Comparison of ENCODE assay signal across 17 cellular contexts in genomic region chr10:112986791-112987190, GRCh38. TPM values are rescaled to one million over a fixed set of nuclear protein-coding genes. Genes with fewer than 3 reads are reported as not detected.
DNase-seq lines count a peak whose midpoint lies in the region; ATAC-seq, FAIRE-seq and TF ChIP-seq lines count a peak whose summit lies in the region.
"Had no signal": no experiment of that assay in that cellular context is flagged by ENCODE, and none has a peak within 500 bp of the region (broad histone marks: within the 10 kb centered on the region; RNA-seq: fewer than 3 reads in every experiment).

No MANE protein-coding gene starts in this region.

- no peak overlapping the region for H3K9ac ChIP-seq in astrocyte (ENCODE audit: low read length)

- peak overlapping the region; percentile 75 for H3K27ac Mint-ChIP-seq in astrocyte (ENCODE audit: unreplicated experiment)
- H3K27ac Mint-ChIP-seq: activated naive CD8-positive, alpha-beta T cell treated with anti-CD3 and anti-CD28 coated beads, Interleukin-2, amount 10 ng/mL, durations not matched to agents 7 days and 5 days; CD8-positive, alpha-beta memory T cell; dendritic cell treated with granulocyte-macrophage colony-stimulating factor and Interleukin-4, amounts not matched to agents 40 ng/mL and 50 ng/mL, for 4 days had no signal

- no peak for TF ChIP-seq POLR2A in vagina (IDR thresholded peaks at IDR 0.05)

- no peaks in the 10 kb centered on the region for H3K9me3 Mint-ChIP-seq in astrocyte (ENCODE audit: unreplicated experiment)
- H3K9me3 Mint-ChIP-seq: activated naive CD8-positive, alpha-beta T cell treated with anti-CD3 and anti-CD28 coated beads, Interleukin-2, amount 10 ng/mL, durations not matched to agents 7 days and 5 days; CD8-positive, alpha-beta memory T cell; dendritic cell treated with granulocyte-macrophage colony-stimulating factor and Interleukin-4, amounts not matched to agents 40 ng/mL and 50 ng/mL, for 4 days had no signal

- H2AFZ ChIP-seq in astrocyte (ENCODE audit: low read depth, low read length) (no peak overlapping the region), hepatocyte (no peak overlapping the region)

- DNase-seq in SKM-1 treated with dmso at 0.1 percent for 144 hours (lab: John Stamatoyannopoulos, UW; ENCODE audit: unreplicated experiment) = peak; percentile 8
- DNase-seq in SKM-1 (lab: John Stamatoyannopoulos, UW; ENCODE audit: unreplicated experiment) = no peak
- peak; percentile 70 for DNase-seq in astrocyte (ENCODE audit: low read depth)
- DNase-seq in hepatocyte (ENCODE audit: low spot score) = no peak
- peak; percentile 34 for DNase-seq in stromal cell of bone marrow (ENCODE audit: low read depth)
- DNase-seq in A172 (ENCODE audit: low spot score) = no peak
- no peak for DNase-seq in vagina (ENCODE audit: extremely low spot score in 2 of 2)
- DNase-seq: 8988T; activated CD4-positive, alpha-beta T cell treated with anti-CD3 and anti-CD28 coated beads for 4 hours; activated naive CD8-positive, alpha-beta T cell treated with anti-CD3 and anti-CD28 coated beads, Interleukin-2, amount 10 ng/mL, durations not matched to agents 7 days and 5 days; CD8-positive, alpha-beta memory T cell; NCI-H774; pancreas; testis had no signal

- H3K79me2 ChIP-seq in astrocyte (ENCODE audit: insufficient read depth, low read length) (peaks cover 66% of the 10 kb centered on the region), hepatocyte (peaks cover 100% of the 10 kb centered on the region)

- H4K20me1 ChIP-seq in astrocyte (ENCODE audit: insufficient read depth, low read length) (peaks cover 87% of the 10 kb centered on the region), hepatocyte (ENCODE audit: insufficient read depth, poor library complexity, severe bottlenecking) (peaks cover 88% of the 10 kb centered on the region)

- peak overlapping the region; percentile 24 for H3K4me3 ChIP-seq in astrocyte (ENCODE audit: insufficient read depth, low read depth, low read length)
- H3K4me3 ChIP-seq in hepatocyte = no peak overlapping the region
- no peak overlapping the region for H3K4me3 ChIP-seq in vagina
- H3K4me3 ChIP-seq: pancreas, testis had no signal

- no peaks in the 10 kb centered on the region for H3K36me3 ChIP-seq in astrocyte (ENCODE audit: insufficient read depth, low read length)
- no peaks in the 10 kb centered on the region for H3K36me3 ChIP-seq in hepatocyte (replicated peaks; ENCODE audit: insufficient read depth, low read depth)
- no peaks in the 10 kb centered on the region for H3K36me3 ChIP-seq in vagina
- H3K36me3 ChIP-seq: pancreas had no signal

- H3K4me2 ChIP-seq in astrocyte (ENCODE audit: low read length) = peak overlapping the region; percentile 75
- H3K4me2 ChIP-seq in hepatocyte = peak overlapping the region; percentile 41

- 59% methylated on average over 7 of the region's 7 CpGs for WGBS in hepatocyte (ENCODE audit: low lambda C conversion rate, missing lambda C conversion rate)

- FAIRE-seq in astrocyte (lab: Jason Lieb, UNC) = peak; percentile 41
- FAIRE-seq: G401.6, pancreas had no signal

- no peaks in the 10 kb centered on the region for H3K27me3 Mint-ChIP-seq in astrocyte (ENCODE audit: low read depth, unreplicated experiment)

- H3K4me3 Mint-ChIP-seq in astrocyte (ENCODE audit: unreplicated experiment) = peak overlapping the region; percentile 10
- H3K4me3 Mint-ChIP-seq: activated naive CD8-positive, alpha-beta T cell treated with anti-CD3 and anti-CD28 coated beads, Interleukin-2, amount 10 ng/mL, durations not matched to agents 7 days and 5 days; CD8-positive, alpha-beta memory T cell; dendritic cell treated with granulocyte-macrophage colony-stimulating factor and Interleukin-4, amounts not matched to agents 40 ng/mL and 50 ng/mL, for 4 days had no signal

- no peak for ATAC-seq in GM18870 (IDR thresholded peaks at IDR 0.05; ENCODE audit: unreplicated experiment)

- H3K36me3 Mint-ChIP-seq in astrocyte (ENCODE audit: low read depth, unreplicated experiment) = peaks cover 9% of the 10 kb centered on the region
- H3K36me3 Mint-ChIP-seq: activated naive CD8-positive, alpha-beta T cell treated with anti-CD3 and anti-CD28 coated beads, Interleukin-2, amount 10 ng/mL, durations not matched to agents 7 days and 5 days had no signal

- H3K9me3 ChIP-seq in astrocyte (ENCODE audit: insufficient read depth, low read depth, low read length) (no peaks in the 10 kb centered on the region), hepatocyte (ENCODE audit: low read depth) (no peaks in the 10 kb centered on the region), vagina (no peaks in the 10 kb centered on the region)
- H3K9me3 ChIP-seq: pancreas, testis had no signal

- intact Hi-C loops in vagina (cut with DNase I) = no loop called here

- H3K9me2 ChIP-seq in hepatocyte (replicated peaks; ENCODE audit: insufficient read depth) = no peaks in the 10 kb centered on the region

- H3K4me1 ChIP-seq in astrocyte (ENCODE audit: insufficient read depth, low read length) (peaks cover 25% of the 10 kb centered on the region), hepatocyte (ENCODE audit: insufficient read depth) (peaks cover 52% of the 10 kb centered on the region), vagina (peaks cover 52% of the 10 kb centered on the region)
- H3K4me1 ChIP-seq: pancreas had no signal

- H3K27me3 ChIP-seq in astrocyte (ENCODE audit: insufficient read depth, low read length) = no peaks in the 10 kb centered on the region
- no peaks in the 10 kb centered on the region for H3K27me3 ChIP-seq in hepatocyte
- no peaks in the 10 kb centered on the region for H3K27me3 ChIP-seq in vagina
- H3K27me3 ChIP-seq: pancreas, testis had no signal

- peaks cover 77% of the 10 kb centered on the region for H3K4me1 Mint-ChIP-seq in astrocyte (ENCODE audit: low read depth, unreplicated experiment)

- TF ChIP-seq CTCF in astrocyte (IDR thresholded peaks at IDR 0.05; ENCODE audit: insufficient read depth, low read depth, low read length) (no peak), hepatocyte (IDR thresholded peaks at IDR 0.05; ENCODE audit: poor library complexity) (no peak), vagina (IDR thresholded peaks at IDR 0.05) (no peak)

- H3K27ac ChIP-seq in astrocyte (ENCODE audit: low read depth, low read length) (peak overlapping the region; percentile 35), hepatocyte (peak overlapping the region; percentile 1), vagina (no peak overlapping the region)
- H3K27ac ChIP-seq: pancreas, testis had no signal

RNA-seq across cellular contexts. Expression of gene TCF7L2, which starts 36.7 kb away (rescaled TPM):
- total RNA-seq in astrocyte = 52.1 and 52.4 TPM in 2 replicates
- total RNA-seq in hepatocyte = 14.8 and 18.7 TPM in 2 replicates
- 28.8 and 34.1 TPM in 2 replicates for polyA plus RNA-seq in hepatocyte
- 3.0 TPM in 2 replicates for total RNA-seq in A172 (2014; rRNA removed; shearing (Covaris generic))
- total RNA-seq in vagina = 44.4 TPM

Comparison
In these comparisons a context has a peak if more than half of its experiments do, and no peak if none do; other contexts are left out.
1. DNase-seq: peak in SKM-1 treated with dmso at 0.1 percent for 144 hours (single experiment), astrocyte (single experiment) and stromal cell of bone marrow (single experiment); none in SKM-1 (single experiment), hepatocyte (single experiment), A172 (single experiment) and vagina (0 of 2).